Comparison of ENCODE assay signal across 10 cellular contexts in the genomic region with DNA sequence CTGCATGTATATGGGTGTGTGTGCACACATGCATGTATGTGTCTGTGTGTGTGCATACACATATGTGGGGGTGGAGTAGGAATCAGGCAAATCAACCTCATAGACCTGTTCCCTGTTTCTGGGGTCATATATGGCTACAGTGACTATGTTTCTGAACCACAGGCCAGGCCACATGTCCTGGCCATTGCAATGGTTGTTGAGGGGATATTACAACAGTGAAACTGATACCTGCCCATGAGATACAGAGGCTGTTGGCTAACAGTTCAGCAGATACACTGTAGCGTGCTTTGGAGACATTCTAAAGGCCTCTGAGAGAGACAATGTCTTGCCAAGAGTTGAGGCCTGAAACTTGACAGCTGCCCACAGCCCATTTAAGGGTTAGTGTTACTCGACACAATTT. TPM values are rescaled to one million over a fixed set of nuclear protein-coding genes. Genes with fewer than 3 reads are reported as not detected.
A peak's percentile ranks its signal among the peaks of the same experiment; 100 is the strongest.
DNase-seq lines count a peak whose midpoint lies in the region; ATAC-seq and TF ChIP-seq lines count a peak whose summit lies in the region.
"Had no signal": no experiment of that assay in that cellular context is flagged by ENCODE, and none has a peak within 500 bp of the region (broad histone marks: within the 10 kb centered on the region; RNA-seq: fewer than 3 reads in every experiment).

No MANE protein-coding gene starts in this region.

- no peaks in the 10 kb centered on the region for H3F3A ChIP-seq in PC-3 (ENCODE audit: low read length, unreplicated experiment)

- H3K4me3 ChIP-seq in RWPE2 (ENCODE audit: severe bottlenecking) = no peak overlapping the region
- H3K4me3 ChIP-seq in PC-3 (ENCODE audit: low read length) = no peak overlapping the region

- no peak for TF ChIP-seq CTCF in RWPE2 (IDR thresholded peaks at IDR 0.05; ENCODE audit: poor library complexity, severe bottlenecking)
- TF ChIP-seq CTCF in natural killer cell (IDR thresholded peaks at IDR 0.05) = no peak
- TF ChIP-seq CTCF in PC-3 (conservative IDR thresholded peaks at IDR 0.05; ENCODE audit: low read depth, low read length) = no peak

- intact Hi-C loops in natural killer cell (cut with micrococcal nuclease) (no loop called here), PC-3 (cut with micrococcal nuclease) (no loop called here)

- no peak for DNase-seq in RWPE2 (ENCODE audit: low spot score)
- DNase-seq in natural killer cell = no peak
- no peak for DNase-seq in cerebellar cortex (ENCODE audit: low spot score)
- DNase-seq in PC-3 = no peak
- DNase-seq: NCI-H446 treated with DMSO at 0.1 percent for 48 hours had no signal

- H3K4me1 ChIP-seq in RWPE2 (ENCODE audit: insufficient read depth, poor library complexity, severe bottlenecking) = peaks cover 33% of the 10 kb centered on the region
- H3K4me1 ChIP-seq in PC-3 (ENCODE audit: insufficient read depth, low read length) = peaks cover 24% of the 10 kb centered on the region

- H3K27me3 Mint-ChIP-seq in natural killer cell (ENCODE audit: low read depth in 2 of 2) = no peaks in the 10 kb centered on the region

- H3K4me3 Mint-ChIP-seq in natural killer cell = no peak overlapping the region
- H3K4me3 Mint-ChIP-seq: CD14-positive monocyte had no signal

- no peaks in the 10 kb centered on the region for H3K36me3 Mint-ChIP-seq in natural killer cell

- POLR2A ChIA-PET in PC-3 (lab: Charles Lee; ENCODE audit: unreplicated experiment) = no interaction called here

- ATAC-seq in GM18498 (IDR thresholded peaks at IDR 0.05; ENCODE audit: unreplicated experiment) (peak; percentile 45), HG02798 (IDR thresholded peaks at IDR 0.05; ENCODE audit: poor library complexity, unreplicated experiment) (peak; percentile 57), RWPE2 (ENCODE audit: low read depth) (no peak), natural killer cell (no peak), PC-3 (no peak), HG03045 (IDR thresholded peaks at IDR 0.05; ENCODE audit: unreplicated experiment) (no peak)
- ATAC-seq in activated CD4-positive, CD25-positive, alpha-beta regulatory T cell treated with anti-CD3 and anti-CD28 coated beads, Interleukin-2, amount 50 U/mL, for 24 hours = no peak

- H3K9me3 Mint-ChIP-seq in natural killer cell = no peaks in the 10 kb centered on the region

- no peaks in the 10 kb centered on the region for H3K79me2 ChIP-seq in PC-3 (ENCODE audit: low read length)

- H3K9me3 ChIP-seq in RWPE2 (ENCODE audit: severe bottlenecking) (peaks cover 3% of the 10 kb centered on the region), PC-3 (ENCODE audit: low read length) (no peaks in the 10 kb centered on the region)

- H3K27me3 ChIP-seq in RWPE2 (ENCODE audit: insufficient read depth, poor library complexity, severe bottlenecking) = no peaks in the 10 kb centered on the region
- H3K27me3 ChIP-seq in PC-3 (ENCODE audit: low read length) = no peaks in the 10 kb centered on the region

- peak overlapping the region; percentile 82 to 85 for H3K27ac Mint-ChIP-seq in natural killer cell

- H2AFZ ChIP-seq in PC-3 (ENCODE audit: low read length) = no peak overlapping the region

- CTCF ChIA-PET in PC-3 (lab: Charles Lee) = no interaction called here

- H3K9ac ChIP-seq in PC-3 (ENCODE audit: low read length) = no peak overlapping the region

- no TSS peak for BruUV-seq in PC-3 (replicated peaks; lab: Mats Ljungman, UMichigan)

- H3K4me2 ChIP-seq in PC-3 (ENCODE audit: low read length) = no peak overlapping the region

- H4K20me1 ChIP-seq in PC-3 (ENCODE audit: low read length) = no peaks in the 10 kb centered on the region

- H3K4me1 Mint-ChIP-seq in natural killer cell = peaks cover 48 to 78% of the 10 kb centered on the region in 2 donors

- H3K36me3 ChIP-seq in RWPE2 (ENCODE audit: low read depth) (no peaks in the 10 kb centered on the region), PC-3 (ENCODE audit: low read depth, low read length) (no peaks in the 10 kb centered on the region)

- peak overlapping the region; percentile 89 for H3K27ac ChIP-seq in RWPE2 (ENCODE audit: poor library complexity, severe bottlenecking)
- no peak overlapping the region for H3K27ac ChIP-seq in PC-3 (ENCODE audit: low read length)

- H3K9me2 ChIP-seq in PC-3 (replicated peaks; ENCODE audit: low read length) = no peaks in the 10 kb centered on the region

RNA-seq across cellular contexts. Expression of a gene that starts 47.3 kb away (rescaled TPM):
- total RNA-seq in natural killer cell (1,000 to 10,000 TPM; 2,527 to 3,257 (median 3,104) TPM), PC-3 (2014; rRNA removed) (99.2 and 103 TPM in 2 replicates)

RNA-seq across cellular contexts. Expression of a gene that starts 54.9 kb away (rescaled TPM):
- total RNA-seq in natural killer cell (100 to 1,000 TPM; 216 to 244 (median 231) TPM), PC-3 (2014; rRNA removed) (246 and 253 TPM in 2 replicates)

Comparison
In these comparisons a context has a peak if more than half of its experiments do, and no peak if none do; other contexts are left out.
1. ATAC-seq: peak in GM18498 (single experiment) and HG02798 (single experiment); none in RWPE2 (single experiment), natural killer cell (0 of 3), PC-3 (single experiment), activated CD4-positive, CD25-positive, alpha-beta regulatory T cell treated with anti-CD3 and anti-CD28 coated beads, Interleukin-2, amount 50 U/mL, for 24 hours (0 of 2) and HG03045 (single experiment).
2. RNA of a gene that starts 47.3 kb away (total RNA-seq): 2,527 to 3,257 TPM in natural killer cell; 99.2 to 103 TPM in PC-3; every median in the first group is over 10 times any median in the second.